Comparison of ENCODE assay signal across 22 cellular contexts in genomic region chr7:2974093-2974819, GRCh38.
DNase-seq lines count a peak whose midpoint lies in the region; ATAC-seq, FAIRE-seq and TF ChIP-seq lines count a peak whose summit lies in the region.
"Had no signal": no experiment of that assay in that cellular context is flagged by ENCODE, and none has a peak within 500 bp of the region (broad histone marks: within the 10 kb centered on the region; RNA-seq: fewer than 3 reads in every experiment).

No MANE protein-coding gene starts in this region.

- no peak overlapping the region for H3K4me2 ChIP-seq in K562 (ENCODE audit: insufficient read depth, low read length)
- no peak overlapping the region for H3K4me2 ChIP-seq in neuronal stem cell (ENCODE audit: insufficient read depth, low read length, poor library complexity, severe bottlenecking)
- H3K4me2 ChIP-seq: neural progenitor cell had no signal

- intact Hi-C loops in CD4-positive, alpha-beta memory T cell (cut with micrococcal nuclease), result no loop called here
- intact Hi-C loops in K562 (cut with micrococcal nuclease), result no loop called here

- H3K36me3 ChIP-seq in CD4-positive, alpha-beta memory T cell (ENCODE audit: insufficient read depth, low read length), result peaks cover 7% of the 10 kb centered on the region
- H3K36me3 ChIP-seq in K562 (ENCODE audit: control insufficient read depth, insufficient read depth, low read length) (no peaks in the 10 kb centered on the region), neuronal stem cell (replicated peaks in 1 of 2; ENCODE audit: control insufficient read depth in 2 of 2, insufficient read depth in 2 of 2, low read length in 2 of 2) (no peaks in the 10 kb centered on the region)
- H3K36me3 ChIP-seq: heart left ventricle, neural progenitor cell, tibial nerve had no signal

- TF ChIP-seq CTCF in K562 (IDR thresholded peaks at IDR 0.05 in 2 of 3, conservative IDR thresholded peaks at IDR 0.05 in 1 of 3; ENCODE audit: insufficient read depth in 2 of 3, low read depth in 1 of 3, low read length in 3 of 3) (no peak), RWPE1 (conservative IDR thresholded peaks at IDR 0.05; ENCODE audit: low read depth) (no peak)

- ATAC-seq in K562 (no peak; the same call in 2 of the 3 replicates), GM18511 (IDR thresholded peaks at IDR 0.05; ENCODE audit: unreplicated experiment) (no peak), GM21576 (IDR thresholded peaks at IDR 0.05; ENCODE audit: unreplicated experiment) (no peak)
- ATAC-seq: heart left ventricle; left lobe of liver; psoas muscle; stimulated activated naive CD8-positive, alpha-beta T cell treated with anti-CD3 and anti-CD28 coated beads, Interleukin-15, amount 100 ng/mL, for 72 hours had no signal

- H3K27ac ChIP-seq in CD4-positive, alpha-beta memory T cell (ENCODE audit: low read depth, low read length), result no peak overlapping the region
- H3K27ac ChIP-seq in K562 (ENCODE audit: extremely low read depth, low read depth, low read length) (no peak overlapping the region), neuronal stem cell (replicated peaks; ENCODE audit: low read length) (no peak overlapping the region), RWPE1 (no peak overlapping the region)
- H3K27ac ChIP-seq: 22Rv1, heart left ventricle, neural progenitor cell, psoas muscle, tibial nerve had no signal

- H3K4me1 Mint-ChIP-seq in CD4-positive, alpha-beta memory T cell, result peaks cover 16 to 49% (median 34%) of the 10 kb centered on the region in 4 donors
- H3K4me1 Mint-ChIP-seq: mesothelial cell of epicardium had no signal

- H3K9me3 Mint-ChIP-seq in CD4-positive, alpha-beta memory T cell, result no peaks in the 10 kb centered on the region
- H3K9me3 Mint-ChIP-seq: mesothelial cell of epicardium; neural progenitor cell; stimulated activated naive CD8-positive, alpha-beta T cell treated with anti-CD3 and anti-CD28 coated beads, Interleukin-15, amount 100 ng/mL, for 72 hours had no signal

- no peaks in the 10 kb centered on the region for H4K20me1 ChIP-seq in K562 (replicated peaks; ENCODE audit: control insufficient read depth, insufficient read depth, low read length)

- H4K8ac ChIP-seq in neuronal stem cell (ENCODE audit: low read depth, low read length), result no peak overlapping the region

- peak; percentile 13 for DNase-seq in activated CD4-positive, CD25-positive, alpha-beta regulatory T cell treated with anti-CD3 and anti-CD28 coated beads, Interleukin-2, amount 50 U/mL, for 72 hours
- DNase-seq in activated CD4-positive, CD25-positive, alpha-beta regulatory T cell (lab: John Stamatoyannopoulos, UW), result no peak
- DNase-seq in CD4-positive, alpha-beta memory T cell, result no peak
- DNase-seq in K562 (ENCODE audit: extremely low read depth in 1 of 4, low spot score in 3 of 4) (no peak), neuronal stem cell (ENCODE audit: low spot score) (no peak), RWPE1 (ENCODE audit: low spot score) (no peak)
- DNase-seq: COR-L47; heart left ventricle; NCI-H2171 treated with DMSO at 0.1 percent for 48 hours; NCI-H69; psoas muscle; small intestine; stimulated activated CD4-positive, alpha-beta T cell treated with anti-CD3 and anti-CD28 coated beads, Interleukin-2, amount 100 ng/mL, for 48 hours; T-helper 9 cell had no signal

- no peak overlapping the region for H3K4me3 ChIP-seq in CD4-positive, alpha-beta memory T cell (ENCODE audit: low read length in 2 of 2)
- H3K4me3 ChIP-seq in K562, result no peak overlapping the region
- no peak overlapping the region for H3K4me3 ChIP-seq in neuronal stem cell (ENCODE audit: low read length in 2 of 2)
- H3K4me3 ChIP-seq: heart left ventricle, neural progenitor cell, psoas muscle, tibial nerve had no signal

- H3K79me1 ChIP-seq in neuronal stem cell (ENCODE audit: low read depth, low read length), result no peaks in the 10 kb centered on the region

- H3K9me3 ChIP-seq in CD4-positive, alpha-beta memory T cell (ENCODE audit: control insufficient read depth in 1 of 2, low read length in 2 of 2), result no peaks in the 10 kb centered on the region
- no peaks in the 10 kb centered on the region for H3K9me3 ChIP-seq in K562 (replicated peaks; ENCODE audit: control insufficient read depth, insufficient read depth, low read depth, low read length)
- H3K9me3 ChIP-seq in neuronal stem cell (replicated peaks in 1 of 2; ENCODE audit: control insufficient read depth in 2 of 2, insufficient read depth in 1 of 2, low read depth in 1 of 2, low read length in 2 of 2), result peaks cover 0 to 2% of the 10 kb centered on the region in 2 donors
- H3K9me3 ChIP-seq: heart left ventricle, psoas muscle, tibial nerve had no signal

- H3K23ac ChIP-seq in neuronal stem cell (ENCODE audit: low read depth, low read length, poor library complexity), result peak overlapping the region; percentile 34

- no peaks in the 10 kb centered on the region for H3K27me3 ChIP-seq in CD4-positive, alpha-beta memory T cell (ENCODE audit: insufficient read depth, low read length)
- no peaks in the 10 kb centered on the region for H3K27me3 ChIP-seq in K562 (ENCODE audit: control insufficient read depth in 2 of 2, insufficient read depth in 2 of 2, low read length in 2 of 2)
- peaks cover 0 to 15% (median 0%) of the 10 kb centered on the region in 3 experiments for H3K27me3 ChIP-seq in neuronal stem cell (ENCODE audit: control insufficient read depth in 3 of 3, insufficient read depth in 3 of 3, low read depth in 1 of 3, low read length in 3 of 3)
- H3K27me3 ChIP-seq: neural progenitor cell had no signal

- H2BK120ac ChIP-seq in neuronal stem cell (ENCODE audit: low read depth, low read length), result no peak overlapping the region

- no peak overlapping the region for H3K4ac ChIP-seq in neuronal stem cell (ENCODE audit: low read length)

- H3K18ac ChIP-seq in neuronal stem cell (ENCODE audit: low read length), result no peak overlapping the region

- no peak for TF ChIP-seq RAD21 in K562 (CRISPR knock-in tag; conservative IDR thresholded peaks at IDR 0.05 in 1 of 2, IDR thresholded peaks at IDR 0.05 in 1 of 2)

- H2BK12ac ChIP-seq in neuronal stem cell (ENCODE audit: low read length), result peak overlapping the region; percentile 25

- no peaks in the 10 kb centered on the region for H3K9me1 ChIP-seq in K562 (ENCODE audit: control insufficient read depth, insufficient read depth, low read length)

- H2AK5ac ChIP-seq in neuronal stem cell (ENCODE audit: low read depth, low read length), result no peak overlapping the region

- no peak overlapping the region for H2AFZ ChIP-seq in K562 (ENCODE audit: low read depth, low read length)
- no peak overlapping the region for H2AFZ ChIP-seq in neuronal stem cell (ENCODE audit: low read length)
- H2AFZ ChIP-seq: neural progenitor cell had no signal

- BruUV-seq in K562 (replicated peaks; lab: Mats Ljungman, UMichigan), result no TSS peak

- H3K4me3 Mint-ChIP-seq in CD4-positive, alpha-beta memory T cell, result no peak overlapping the region
- H3K4me3 Mint-ChIP-seq: mesothelial cell of epicardium, neural progenitor cell had no signal

- H3K9ac ChIP-seq in K562 (ENCODE audit: insufficient read depth in 1 of 2, low read depth in 2 of 2, low read length in 2 of 2), result peak overlapping the region in 1 of 2 experiments; percentile 61; a peak in 1 of 4 replicates
- no peak overlapping the region for H3K9ac ChIP-seq in neuronal stem cell (ENCODE audit: low read depth, low read length, poor library complexity)
- H3K9ac ChIP-seq: neural progenitor cell had no signal

- H4K91ac ChIP-seq in neuronal stem cell (ENCODE audit: low read depth, low read length, poor library complexity), result no peak overlapping the region

- 68% methylated on average over 13 of the region's 13 CpGs for WGBS in K562 (ENCODE audit: insufficient coverage, low coverage, missing lambda C conversion rate)
- WGBS in neuronal stem cell (ENCODE audit: extremely low coverage in 2 of 2, insufficient read length in 2 of 2, insufficient replicate concordance in 1 of 2), 2 donors, result no CpG with 5 or more reads among the region's 13 CpGs

- peak overlapping the region in 5 of 7 donors; percentile 22 to 48 (median 42) for H3K27ac Mint-ChIP-seq in CD4-positive, alpha-beta memory T cell
- H3K27ac Mint-ChIP-seq: mesothelial cell of epicardium had no signal

- no peak overlapping the region for H2BK5ac ChIP-seq in neuronal stem cell (ENCODE audit: low read length)

- peaks cover 21 to 50% of the 10 kb centered on the region in 2 donors for H3K36me3 Mint-ChIP-seq in CD4-positive, alpha-beta memory T cell
- H3K36me3 Mint-ChIP-seq: mesothelial cell of epicardium, neural progenitor cell had no signal

- no peak overlapping the region for H2BK15ac ChIP-seq in neuronal stem cell (ENCODE audit: low read length)

- FAIRE-seq in K562 (lab: Jason Lieb, UNC), result no peak
- FAIRE-seq: small intestine had no signal

- H3K14ac ChIP-seq in neuronal stem cell (ENCODE audit: low read length), result no peak overlapping the region

- in situ Hi-C loops in K562 (cut with MboI), result no loop called here

- no peak for TF ChIP-seq POLR2A in K562 (conservative IDR thresholded peaks at IDR 0.05)

- H3K4me1 ChIP-seq in CD4-positive, alpha-beta memory T cell (ENCODE audit: insufficient read depth, low read length), result peaks cover 12% of the 10 kb centered on the region
- H3K4me1 ChIP-seq in K562 (replicated peaks in 1 of 2; ENCODE audit: control insufficient read depth in 2 of 2, insufficient read depth in 2 of 2, low read length in 2 of 2) (no peaks in the 10 kb centered on the region; a peak in 1 of 5 replicates), neuronal stem cell (ENCODE audit: control insufficient read depth in 2 of 2, insufficient read depth in 1 of 2, low read depth in 1 of 2, low read length in 2 of 2) (peaks cover 0 to 11% of the 10 kb centered on the region in 2 donors)
- H3K4me1 ChIP-seq: heart left ventricle, psoas muscle, tibial nerve had no signal

- no peaks in the 10 kb centered on the region for H3K79me2 ChIP-seq in K562 (ENCODE audit: control insufficient read depth, insufficient read depth, low read length)

- CTCF ChIA-PET in CD4-positive, alpha-beta memory T cell (lab: Charles Lee; ENCODE audit: partially characterized antibody), result no interaction called here
- CTCF ChIA-PET in K562 (lab: Yijun Ruan, JAX; ENCODE audit: low intra/inter-chr PET ratio), result no interaction called here
- CTCF ChIA-PET in RWPE1 (lab: Yijun Ruan, JAX), result no interaction called here

- POLR2A ChIA-PET in CD4-positive, alpha-beta memory T cell (lab: Charles Lee; ENCODE audit: partially characterized antibody), result interaction anchor here (1.0 kb wide), 1 partner anchor 9 kb away, joined by 3 read pairs; no protein-coding TSS in a partner anchor
- POLR2A ChIA-PET in K562 (lab: Yijun Ruan, JAX), result no interaction called here
- POLR2A ChIA-PET in RWPE1 (lab: Yijun Ruan, JAX; ENCODE audit: low non-redundant PET), result no interaction called here

- no peak for TF ChIP-seq EP300 in K562 (IDR thresholded peaks at IDR 0.05; ENCODE audit: low read length)

- no peaks in the 10 kb centered on the region for H3K27me3 Mint-ChIP-seq in CD4-positive, alpha-beta memory T cell
- H3K27me3 Mint-ChIP-seq: stimulated activated naive CD8-positive, alpha-beta T cell treated with anti-CD3 and anti-CD28 coated beads, Interleukin-15, amount 100 ng/mL, for 72 hours had no signal

TF ChIP-seq in K562, 482 proteins besides CTCF, POLR2A, EP300 and RAD21 (continues in another document):
- TF ChIP-seq KDM1A (IDR thresholded peaks at IDR 0.05), result peak in 1 of 2 experiments; percentile 6; a peak in 1 of 4 replicates
- no peak for TF ChIP-seq TAL1 (IDR thresholded peaks at IDR 0.05)
- TF ChIP-seq ZNF165 (CRISPR knock-in tag; IDR thresholded peaks at IDR 0.05; ENCODE audit: borderline replicate concordance), result no peak
- peak; percentile 49; the same call in 1 of the 2 replicates for TF ChIP-seq BCOR (IDR thresholded peaks at IDR 0.05)
